8 cellular contexts compared by ENCODE assay signal in the genomic region with DNA sequence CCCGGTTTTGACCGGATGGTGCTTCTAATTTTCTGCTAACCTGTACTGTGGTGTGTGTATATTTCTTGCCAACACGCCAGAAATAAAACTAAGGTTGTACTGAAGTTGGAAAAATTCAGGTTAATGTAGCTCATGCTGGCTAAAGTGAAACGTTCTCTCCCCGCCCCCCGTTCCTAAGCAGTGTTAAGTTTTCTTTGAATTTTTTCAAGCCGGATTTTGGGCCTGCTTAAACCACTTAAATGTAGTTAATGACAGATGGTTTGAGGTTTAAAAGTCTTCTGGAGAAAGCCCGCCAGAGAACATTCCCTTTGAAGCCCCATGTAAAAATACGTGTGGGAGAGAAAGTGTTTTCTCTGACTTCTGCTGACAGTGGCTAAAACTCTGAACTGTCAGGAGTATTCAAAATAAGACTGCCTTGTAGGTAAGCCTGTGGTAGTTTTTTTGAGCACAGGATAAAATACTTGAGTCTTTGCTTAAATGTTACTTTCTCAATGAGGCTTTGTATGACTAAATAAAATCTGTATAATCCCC.
DNase-seq lines count a peak whose midpoint lies in the region; ATAC-seq and TF ChIP-seq lines count a peak whose summit lies in the region.

No MANE protein-coding gene starts in this region.

- TF ChIP-seq EP300 in SK-N-SH (IDR thresholded peaks at IDR 0.05; ENCODE audit: borderline replicate concordance in 1 of 2, low read depth in 1 of 2, low read length in 1 of 2), result no peak

- H3K4me3 Mint-ChIP-seq in T-helper 1 cell treated with Interleukin-12 subunit alpha and Interleukin-12 subunit beta and Interleukin-4 antibody, amounts not matched to agents 30 μg/mL and 1 μg/mL, for 36 hours, result peak overlapping the region; percentile 84

- POLR2A ChIA-PET in SK-N-SH (lab: Yijun Ruan, JAX), result interaction anchor here (0.7 to 10.1 kb wide), 19 partner anchors 13 to 1790 kb away, joined by 3 to 218 read pairs (median 9); a partner anchor contains a TSS

- CTCF ChIA-PET in SK-N-SH (lab: Yijun Ruan, JAX), result interaction anchor here (0.9 to 5.2 kb wide), 3 partner anchors 24 to 85 kb away, joined by 3 to 36 read pairs (median 3); a partner anchor contains a TSS

- H3K9ac ChIP-seq in SK-N-SH (peak overlapping the region; percentile 68), smooth muscle cell (ENCODE audit: low read depth) (peak overlapping the region; percentile 74)

- no peaks in the 10 kb centered on the region for H3K9me3 ChIP-seq in SK-N-SH
- no peaks in the 10 kb centered on the region for H3K9me3 ChIP-seq in smooth muscle cell (replicated peaks; ENCODE audit: low read depth)

- H3F3A ChIP-seq in SK-N-SH (replicated peaks; ENCODE audit: insufficient read depth) (peaks cover 75% of the 10 kb centered on the region), smooth muscle cell (ENCODE audit: low read depth) (peaks cover 42% of the 10 kb centered on the region)

- H3K27ac ChIP-seq in SK-N-SH (ENCODE audit: low read depth in 2 of 2, low read length in 1 of 2) (peak overlapping the region; percentile 80 to 99), smooth muscle cell (ENCODE audit: low read depth) (peak overlapping the region; percentile 82)

- H4K20me1 ChIP-seq in SK-N-SH (ENCODE audit: insufficient read depth), result no peaks in the 10 kb centered on the region
- no peaks in the 10 kb centered on the region for H4K20me1 ChIP-seq in smooth muscle cell (ENCODE audit: low read depth)

- no peak for DNase-seq in SK-N-SH
- no peak for DNase-seq in fibroblast of villous mesenchyme (ENCODE audit: low read depth)
- no peak for DNase-seq in smooth muscle cell (lab: John Stamatoyannopoulos, UW; ENCODE audit: unreplicated experiment)
- no peak for DNase-seq in EL
- DNase-seq in activated gamma-delta T cell (lab: John Stamatoyannopoulos, UW), result no peak
- no peak for DNase-seq in hippocampal formation (lab: John Stamatoyannopoulos, UW)

- H3K4me2 ChIP-seq in SK-N-SH, result peak overlapping the region; percentile 74
- peak overlapping the region; percentile 87 for H3K4me2 ChIP-seq in smooth muscle cell

- TF ChIP-seq CTCF in SK-N-SH (IDR thresholded peaks at IDR 0.05) (no peak), fibroblast of villous mesenchyme (IDR thresholded peaks at IDR 0.05; ENCODE audit: insufficient read depth, low read depth, low read length) (no peak), smooth muscle cell (IDR thresholded peaks at IDR 0.05; ENCODE audit: borderline replicate concordance, insufficient read depth, poor library complexity, severe bottlenecking) (no peak)

- H3K4me1 ChIP-seq in SK-N-SH (ENCODE audit: control insufficient read depth in 1 of 2, insufficient read depth in 2 of 2, low read depth in 1 of 2, low read length in 1 of 2) (peaks cover 5 to 12% of the 10 kb centered on the region in 2 experiments; a peak in 3 of 4 replicates), smooth muscle cell (ENCODE audit: low read depth) (peaks cover 22% of the 10 kb centered on the region)

- peaks cover 6% of the 10 kb centered on the region for H3K36me3 Mint-ChIP-seq in T-helper 1 cell treated with Interleukin-12 subunit alpha and Interleukin-12 subunit beta and Interleukin-4 antibody, amounts not matched to agents 30 μg/mL and 1 μg/mL, for 36 hours (ENCODE audit: low read depth)

- peak overlapping the region; percentile 26; the same call in 1 of the 2 replicates for H2AFZ ChIP-seq in SK-N-SH (ENCODE audit: low read depth)
- H2AFZ ChIP-seq in smooth muscle cell (ENCODE audit: low read depth), result peak overlapping the region; percentile 68

- H3K4me3 ChIP-seq in SK-N-SH (ENCODE audit: low read depth in 2 of 2, low read length in 1 of 2) (peak overlapping the region; percentile 69 to 83), fibroblast of villous mesenchyme (ENCODE audit: low read depth, low read length) (peak overlapping the region; percentile 84), smooth muscle cell (peak overlapping the region; percentile 78)

- 0% methylated on average over 9 of the region's 9 CpGs for WGBS in SK-N-SH (ENCODE audit: low lambda C conversion rate)
- 2% methylated on average over 9 of the region's 9 CpGs for WGBS in smooth muscle cell (ENCODE audit: low lambda C conversion rate)

- H3K79me2 ChIP-seq in SK-N-SH (ENCODE audit: insufficient read depth) (peaks cover 14% of the 10 kb centered on the region; the same call in 1 of the 2 replicates), smooth muscle cell (ENCODE audit: low read depth) (no peaks in the 10 kb centered on the region)

- H3K36me3 ChIP-seq in SK-N-SH (replicated peaks in 1 of 2; ENCODE audit: control insufficient read depth in 1 of 2, insufficient read depth in 2 of 2, low read length in 1 of 2) (no peaks in the 10 kb centered on the region), smooth muscle cell (ENCODE audit: low read depth) (no peaks in the 10 kb centered on the region)

- no peaks in the 10 kb centered on the region for H3K27me3 ChIP-seq in SK-N-SH (ENCODE audit: insufficient read depth)
- H3K27me3 ChIP-seq in smooth muscle cell (ENCODE audit: low read depth), result no peaks in the 10 kb centered on the region

- H3K27me3 Mint-ChIP-seq in T-helper 1 cell treated with Interleukin-12 subunit alpha and Interleukin-12 subunit beta and Interleukin-4 antibody, amounts not matched to agents 30 μg/mL and 1 μg/mL, for 36 hours (ENCODE audit: low read depth), result no peaks in the 10 kb centered on the region

- TF ChIP-seq RAD21 in SK-N-SH (IDR thresholded peaks at IDR 0.05; ENCODE audit: low read length), result no peak

- peak overlapping the region; percentile 100 for H3K27ac Mint-ChIP-seq in T-helper 1 cell treated with Interleukin-12 subunit alpha and Interleukin-12 subunit beta and Interleukin-4 antibody, amounts not matched to agents 30 μg/mL and 1 μg/mL, for 36 hours

- no peak for ATAC-seq in SK-N-SH treated with all-trans-retinoic acid at 6 μM for 48 hours

- H3K9me3 Mint-ChIP-seq in T-helper 1 cell treated with Interleukin-12 subunit alpha and Interleukin-12 subunit beta and Interleukin-4 antibody, amounts not matched to agents 30 μg/mL and 1 μg/mL, for 36 hours, result no peaks in the 10 kb centered on the region

- H3K9me2 ChIP-seq in SK-N-SH, result no peaks in the 10 kb centered on the region

- H3K4me1 Mint-ChIP-seq in T-helper 1 cell treated with Interleukin-12 subunit alpha and Interleukin-12 subunit beta and Interleukin-4 antibody, amounts not matched to agents 30 μg/mL and 1 μg/mL, for 36 hours (ENCODE audit: low read depth), result peaks cover 66% of the 10 kb centered on the region

TF ChIP-seq in SK-N-SH, 30 proteins besides CTCF, POLR2A, EP300 and RAD21 (continues in another document):
- TF ChIP-seq RXRA (IDR thresholded peaks at IDR 0.05; ENCODE audit: borderline replicate concordance, low read depth) (no peak), FOXM1 (IDR thresholded peaks at IDR 0.05; ENCODE audit: low read depth) (no peak), NFIC (IDR thresholded peaks at IDR 0.05; ENCODE audit: borderline replicate concordance) (no peak), GABPA (IDR thresholded peaks at IDR 0.05; ENCODE audit: low read depth) (no peak), JUND (IDR thresholded peaks at IDR 0.05) (no peak)
- TF ChIP-seq, protein P1, sequence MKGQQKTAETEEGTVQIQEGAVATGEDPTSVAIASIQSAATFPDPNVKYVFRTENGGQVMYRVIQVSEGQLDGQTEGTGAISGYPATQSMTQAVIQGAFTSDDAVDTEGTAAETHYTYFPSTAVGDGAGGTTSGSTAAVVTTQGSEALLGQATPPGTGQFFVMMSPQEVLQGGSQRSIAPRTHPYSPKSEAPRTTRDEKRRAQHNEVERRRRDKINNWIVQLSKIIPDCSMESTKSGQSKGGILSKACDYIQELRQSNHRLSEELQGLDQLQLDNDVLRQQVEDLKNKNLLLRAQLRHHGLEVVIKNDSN (IDR thresholded peaks at IDR 0.05; ENCODE audit: borderline replicate concordance, low read depth), result no peak
- TF ChIP-seq, protein P2, sequence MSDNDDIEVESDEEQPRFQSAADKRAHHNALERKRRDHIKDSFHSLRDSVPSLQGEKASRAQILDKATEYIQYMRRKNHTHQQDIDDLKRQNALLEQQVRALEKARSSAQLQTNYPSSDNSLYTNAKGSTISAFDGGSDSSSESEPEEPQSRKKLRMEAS (IDR thresholded peaks at IDR 0.05; ENCODE audit: low read depth), result no peak
- TF ChIP-seq, protein P3, sequence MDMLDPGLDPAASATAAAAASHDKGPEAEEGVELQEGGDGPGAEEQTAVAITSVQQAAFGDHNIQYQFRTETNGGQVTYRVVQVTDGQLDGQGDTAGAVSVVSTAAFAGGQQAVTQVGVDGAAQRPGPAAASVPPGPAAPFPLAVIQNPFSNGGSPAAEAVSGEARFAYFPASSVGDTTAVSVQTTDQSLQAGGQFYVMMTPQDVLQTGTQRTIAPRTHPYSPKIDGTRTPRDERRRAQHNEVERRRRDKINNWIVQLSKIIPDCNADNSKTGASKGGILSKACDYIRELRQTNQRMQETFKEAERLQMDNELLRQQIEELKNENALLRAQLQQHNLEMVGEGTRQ (IDR thresholded peaks at IDR 0.05; ENCODE audit: borderline replicate concordance, low read depth, low read length), result no peak

TF ChIP-seq in SK-N-SH treated with all-trans-retinoic acid at 6 μM for 48 hours, 23 proteins besides CTCF, POLR2A, EP300 and RAD21 (continues in another document):
- TF ChIP-seq ZNF565 (CRISPR knock-in tag; conservative IDR thresholded peaks at IDR 0.05; ENCODE audit: low read depth), result no peak
- no peak for TF ChIP-seq GLIS3 (CRISPR knock-in tag; IDR thresholded peaks at IDR 0.05)
- TF ChIP-seq ZNF70 (CRISPR knock-in tag; IDR thresholded peaks at IDR 0.05), result no peak
- no peak for TF ChIP-seq PPARA (CRISPR knock-in tag; IDR thresholded peaks at IDR 0.05; ENCODE audit: borderline replicate concordance)
- no peak for TF ChIP-seq OSR1 (CRISPR knock-in tag; IDR thresholded peaks at IDR 0.05)
- TF ChIP-seq TOX (CRISPR knock-in tag; IDR thresholded peaks at IDR 0.05; ENCODE audit: borderline replicate concordance), result no peak
- TF ChIP-seq ZFP30 (CRISPR knock-in tag; IDR thresholded peaks at IDR 0.05), result no peak
- TF ChIP-seq CSDC2 (CRISPR knock-in tag; IDR thresholded peaks at IDR 0.05), result no peak
- no peak for TF ChIP-seq RARB (CRISPR knock-in tag; IDR thresholded peaks at IDR 0.05)
- TF ChIP-seq SNAI2 (CRISPR knock-in tag; IDR thresholded peaks at IDR 0.05), result no peak
- TF ChIP-seq, protein P4, sequence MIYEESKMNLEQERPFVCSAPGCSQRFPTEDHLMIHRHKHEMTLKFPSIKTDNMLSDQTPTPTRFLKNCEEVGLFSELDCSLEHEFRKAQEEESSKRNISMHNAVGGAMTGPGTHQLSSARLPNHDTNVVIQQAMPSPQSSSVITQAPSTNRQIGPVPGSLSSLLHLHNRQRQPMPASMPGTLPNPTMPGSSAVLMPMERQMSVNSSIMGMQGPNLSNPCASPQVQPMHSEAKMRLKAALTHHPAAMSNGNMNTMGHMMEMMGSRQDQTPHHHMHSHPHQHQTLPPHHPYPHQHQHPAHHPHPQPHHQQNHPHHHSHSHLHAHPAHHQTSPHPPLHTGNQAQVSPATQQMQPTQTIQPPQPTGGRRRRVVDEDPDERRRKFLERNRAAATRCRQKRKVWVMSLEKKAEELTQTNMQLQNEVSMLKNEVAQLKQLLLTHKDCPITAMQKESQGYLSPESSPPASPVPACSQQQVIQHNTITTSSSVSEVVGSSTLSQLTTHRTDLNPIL (CRISPR knock-in tag; IDR thresholded peaks at IDR 0.05; ENCODE audit: low read depth), result no peak
